ENCODE assay signal across 12 cellular contexts in the genomic region with DNA sequence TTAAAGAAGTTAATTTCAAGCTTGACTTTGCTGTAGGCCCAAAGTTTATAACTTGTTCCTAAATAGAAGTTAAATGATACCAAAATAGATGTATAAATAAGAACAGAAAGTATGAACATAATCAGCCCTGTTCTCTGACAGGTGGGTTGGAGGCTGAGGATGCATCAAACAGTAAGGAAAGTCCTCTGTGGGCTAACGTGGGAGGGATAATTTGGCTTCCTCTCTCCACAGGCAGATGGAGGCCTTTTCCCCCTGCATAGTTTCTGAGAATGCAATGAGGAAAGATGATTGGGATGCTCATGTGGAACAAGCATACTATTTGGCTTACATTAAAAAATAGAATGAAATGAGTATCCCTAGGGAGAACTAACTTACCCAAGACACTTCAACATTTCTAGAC.
"Had no signal": no experiment of that assay in that cellular context is flagged by ENCODE, and none has a peak within 500 bp of the region (broad histone marks: within the 10 kb centered on the region; RNA-seq: fewer than 3 reads in every experiment).

No MANE protein-coding gene starts in this region.

- ATAC-seq: foreskin keratinocyte, gastroesophageal sphincter, heart left ventricle, left cardiac atrium, left lung, left ventricle myocardium superior, lower lobe of right lung had no signal

- DNase-seq: dermis blood vessel endothelial cell; effector CD4-positive, alpha-beta T cell; effector memory CD4-positive, alpha-beta T cell; foreskin keratinocyte; heart left ventricle; immature natural killer cell; left cardiac atrium; left lung; left ventricle myocardium superior; lower lobe of right lung; mesenchymal stem cell had no signal
